9 cellular contexts compared by ENCODE assay signal in the genomic region with DNA sequence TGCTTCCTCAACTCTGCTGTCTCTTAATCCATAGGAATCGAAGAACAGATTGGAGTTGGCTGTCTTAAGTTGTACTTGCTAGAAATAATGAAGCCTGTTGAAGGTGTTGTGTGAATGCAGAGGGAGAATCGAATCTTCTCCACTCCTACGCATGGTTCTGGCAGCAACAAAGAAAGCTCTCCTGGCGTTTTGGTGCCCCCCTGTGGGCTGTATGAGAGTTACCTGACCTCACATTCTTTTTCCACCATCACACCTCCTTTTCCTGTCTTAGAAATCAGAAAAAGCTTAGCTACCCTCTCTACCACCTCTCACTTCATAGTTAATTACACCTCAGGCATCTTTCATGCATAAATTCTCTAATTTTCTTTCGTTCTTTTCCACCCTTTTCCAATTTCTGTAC. TPM values are rescaled to one million over a fixed set of nuclear protein-coding genes. Genes with fewer than 3 reads are reported as not detected.
DNase-seq lines count a peak whose midpoint lies in the region; ATAC-seq and TF ChIP-seq lines count a peak whose summit lies in the region.
"Had no signal": no experiment of that assay in that cellular context is flagged by ENCODE, and none has a peak within 500 bp of the region (broad histone marks: within the 10 kb centered on the region; RNA-seq: fewer than 3 reads in every experiment).

No MANE protein-coding gene starts in this region.

- H3K27ac Mint-ChIP-seq in activated CD4-positive, alpha-beta T cell treated with anti-CD3 and anti-CD28 coated beads for 36 hours: no peak overlapping the region
- no peak overlapping the region for H3K27ac Mint-ChIP-seq in stimulated activated naive CD8-positive, alpha-beta T cell treated with anti-CD3 and anti-CD28 coated beads, Interleukin-15, amount 100 ng/mL, for 72 hours

- POLR2A ChIA-PET in HEK293 (lab: Yijun Ruan, JAX): interaction anchor here (0.6 kb wide), 1 partner anchor 524 kb away, joined by 3 read pairs; no protein-coding TSS in a partner anchor
- POLR2A ChIA-PET in activated CD4-positive, alpha-beta T cell treated with anti-CD3 and anti-CD28 coated beads for 36 hours (lab: Charles Lee): no interaction called here

- ATAC-seq in activated CD4-positive, alpha-beta T cell treated with anti-CD3 and anti-CD28 coated beads for 36 hours: peak; percentile 57
- peak; percentile 57 for ATAC-seq in stimulated activated naive CD8-positive, alpha-beta T cell treated with anti-CD3 and anti-CD28 coated beads, Interleukin-15, amount 100 ng/mL, for 72 hours

- intact Hi-C loops in activated CD4-positive, alpha-beta T cell treated with anti-CD3 and anti-CD28 coated beads for 36 hours (cut with DNase I, micrococcal nuclease): loop anchor here (1.0 to 10.0 kb wide), 4 partner anchors 406 to 1114 kb away; no protein-coding TSS in a partner anchor

- no peaks in the 10 kb centered on the region for H3K36me3 ChIP-seq in HEK293 (ENCODE audit: control insufficient read depth in 2 of 2, insufficient read depth in 1 of 2, low read length in 2 of 2)
- H3K36me3 ChIP-seq: BLaER1 had no signal

- peaks cover 10% of the 10 kb centered on the region for H3K4me1 Mint-ChIP-seq in activated CD4-positive, alpha-beta T cell treated with anti-CD3 and anti-CD28 coated beads for 36 hours
- no peaks in the 10 kb centered on the region for H3K4me1 Mint-ChIP-seq in stimulated activated naive CD8-positive, alpha-beta T cell treated with anti-CD3 and anti-CD28 coated beads, Interleukin-15, amount 100 ng/mL, for 72 hours

- no peaks in the 10 kb centered on the region for H3K27me3 Mint-ChIP-seq in activated CD4-positive, alpha-beta T cell treated with anti-CD3 and anti-CD28 coated beads for 36 hours
- no peaks in the 10 kb centered on the region for H3K27me3 Mint-ChIP-seq in stimulated activated naive CD8-positive, alpha-beta T cell treated with anti-CD3 and anti-CD28 coated beads, Interleukin-15, amount 100 ng/mL, for 72 hours

- peak; percentile 52; the same call in 1 of the 2 replicates for TF ChIP-seq CTCF in HEK293 (tag by site-specific recombination; IDR thresholded peaks at IDR 0.05)

- H3K4me3 Mint-ChIP-seq in activated CD4-positive, alpha-beta T cell treated with anti-CD3 and anti-CD28 coated beads for 36 hours: no peak overlapping the region
- no peak overlapping the region for H3K4me3 Mint-ChIP-seq in stimulated activated naive CD8-positive, alpha-beta T cell treated with anti-CD3 and anti-CD28 coated beads, Interleukin-15, amount 100 ng/mL, for 72 hours

- no peaks in the 10 kb centered on the region for H3K9me3 Mint-ChIP-seq in activated CD4-positive, alpha-beta T cell treated with anti-CD3 and anti-CD28 coated beads for 36 hours (ENCODE audit: low read depth)
- H3K9me3 Mint-ChIP-seq in stimulated activated naive CD8-positive, alpha-beta T cell treated with anti-CD3 and anti-CD28 coated beads, Interleukin-15, amount 100 ng/mL, for 72 hours: no peaks in the 10 kb centered on the region

- H3K4me1 ChIP-seq in HEK293 (ENCODE audit: control insufficient read depth, insufficient read depth, low read length): no peaks in the 10 kb centered on the region
- H3K4me1 ChIP-seq: BLaER1 had no signal

- H3K4me3 ChIP-seq in HEK293 (ENCODE audit: low read depth, low read length): no peak overlapping the region
- H3K4me3 ChIP-seq: BLaER1 had no signal

- CTCF ChIA-PET in HEK293 (lab: Yijun Ruan, JAX): interaction anchor here (0.5 to 2.5 kb wide), 27 partner anchors 8 to 1624 kb away, joined by 3 to 10 read pairs (median 4); no protein-coding TSS in a partner anchor
- CTCF ChIA-PET in activated CD4-positive, alpha-beta T cell treated with anti-CD3 and anti-CD28 coated beads for 36 hours (lab: Charles Lee): interaction anchor here (0.7 to 1.6 kb wide), 6 partner anchors 9 to 1357 kb away, joined by 3 to 8 read pairs (median 4); no protein-coding TSS in a partner anchor

- no peaks in the 10 kb centered on the region for H3K36me3 Mint-ChIP-seq in activated CD4-positive, alpha-beta T cell treated with anti-CD3 and anti-CD28 coated beads for 36 hours (ENCODE audit: low read depth)

- no peaks in the 10 kb centered on the region; the same call in 1 of the 2 replicates for H3K9me3 ChIP-seq in HEK293 (ENCODE audit: control insufficient read depth, insufficient read depth, low read depth, low read length)
- H3K9me3 ChIP-seq: BLaER1 had no signal

- DNase-seq in NCI-H1417 (lab: John Stamatoyannopoulos, UW) (peak in 2 of 3 experiments; percentile 25 to 70), NCI-H1417 treated with DMSO at 0.1 percent for 48 hours (lab: John Stamatoyannopoulos, UW) (no peak), NCI-H2107 (lab: John Stamatoyannopoulos, UW) (peak; percentile 19), dermis blood vessel endothelial cell (peak; percentile 66), midbrain (lab: John Stamatoyannopoulos, UW) (peak; percentile 28)
- peak; percentile 76 for DNase-seq in activated CD4-positive, alpha-beta T cell treated with anti-CD3 and anti-CD28 coated beads for 36 hours
- peak; percentile 33 to 51 for DNase-seq in stimulated activated naive CD8-positive, alpha-beta T cell treated with anti-CD3 and anti-CD28 coated beads, Interleukin-15, amount 100 ng/mL, for 72 hours

- H3K27ac ChIP-seq in HEK293 (ENCODE audit: extremely low read depth, low read depth, low read length): no peak overlapping the region
- H3K27ac ChIP-seq: BLaER1 had no signal

TF ChIP-seq in HEK293, 187 proteins besides CTCF, POLR2A, EP300 and RAD21:
- no peak for TF ChIP-seq ZNF10 (tag by site-specific recombination; IDR thresholded peaks at IDR 0.05)
- TF ChIP-seq TRIM28 (IDR thresholded peaks at IDR 0.05; ENCODE audit: borderline replicate concordance, low read length): no peak
- TF ChIP-seq ZFHX2 (tag by site-specific recombination; conservative IDR thresholded peaks at IDR 0.05): peak; percentile 32; the same call in 1 of the 2 replicates
- TF ChIP-seq ZNF654 (tag by site-specific recombination; IDR thresholded peaks at IDR 0.05; ENCODE audit: low read depth): peak; percentile 70
- TF ChIP-seq PRDM1 (tag by site-specific recombination; IDR thresholded peaks at IDR 0.05): peak; percentile 59
- no peak for TF ChIP-seq ZNF776 (tag by site-specific recombination; IDR thresholded peaks at IDR 0.05; ENCODE audit: borderline replicate concordance)

RNA-seq across cellular contexts. Expression of a gene that starts 16.3 kb away (rescaled TPM):
- total RNA-seq in activated CD4-positive, alpha-beta T cell treated with anti-CD3 and anti-CD28 coated beads for 36 hours: 1 to 10 TPM; 4.9 to 5.4 TPM
- 0.37 and 0.85 TPM in 2 replicates for total RNA-seq in dermis blood vessel endothelial cell
